In genomic region chr13:62387642-62388041, GRCh38 we compare ENCODE assay signal across 13 cellular contexts.
DNase-seq lines count a peak whose midpoint lies in the region; ATAC-seq, FAIRE-seq and TF ChIP-seq lines count a peak whose summit lies in the region.
"Had no signal": no experiment of that assay in that cellular context is flagged by ENCODE, and none has a peak within 500 bp of the region (broad histone marks: within the 10 kb centered on the region; RNA-seq: fewer than 3 reads in every experiment).

No MANE protein-coding gene starts in this region.

- no peak overlapping the region for H3K27ac ChIP-seq in upper lobe of left lung

- H3K36me3 ChIP-seq in BE2C (no peaks in the 10 kb centered on the region), upper lobe of left lung (no peaks in the 10 kb centered on the region)

- no peak overlapping the region for H3K27ac Mint-ChIP-seq in mesothelial cell of epicardium
- H3K27ac Mint-ChIP-seq: brain; CD8-positive, alpha-beta memory T cell had no signal

- H3K4me1 ChIP-seq in BE2C (peaks cover 7% of the 10 kb centered on the region; the same call in 1 of the 2 replicates), upper lobe of left lung (no peaks in the 10 kb centered on the region)

- peaks cover 5% of the 10 kb centered on the region for H3K27me3 Mint-ChIP-seq in mesothelial cell of epicardium (ENCODE audit: low read depth)
- H3K27me3 Mint-ChIP-seq: CD8-positive, alpha-beta memory T cell had no signal

- H3K4me3 Mint-ChIP-seq in mesothelial cell of epicardium, result peak overlapping the region; percentile 7
- H3K4me3 Mint-ChIP-seq: CD8-positive, alpha-beta memory T cell had no signal

- no peaks in the 10 kb centered on the region for H3K9me3 Mint-ChIP-seq in mesothelial cell of epicardium
- H3K9me3 Mint-ChIP-seq: brain had no signal

- TF ChIP-seq CTCF in BE2C (IDR thresholded peaks at IDR 0.05; ENCODE audit: low read depth, low read length), result peak; percentile 21; the same call in 1 of the 2 replicates
- no peak for TF ChIP-seq CTCF in mesothelial cell of epicardium (IDR thresholded peaks at IDR 0.05; ENCODE audit: unreplicated experiment)
- no peak for TF ChIP-seq CTCF in upper lobe of left lung (IDR thresholded peaks at IDR 0.05)

- no peak for ATAC-seq in HG02610 (IDR thresholded peaks at IDR 0.05; ENCODE audit: unreplicated experiment)
- ATAC-seq in upper lobe of left lung (ENCODE audit: low FRiP score in 2 of 2), result no peak

- H3K27me3 ChIP-seq in BE2C (no peaks in the 10 kb centered on the region), upper lobe of left lung (no peaks in the 10 kb centered on the region)

- DNase-seq in BE2C (no peak), HT1080 (ENCODE audit: low read depth) (peak; percentile 11), mesothelial cell of epicardium (ENCODE audit: low spot score in 2 of 2, unreplicated experiment in 2 of 2) (no peak), T1000 (lab: John Stamatoyannopoulos, UW) (no peak), upper lobe of left lung (no peak)
- DNase-seq in activated CD8-positive, alpha-beta memory T cell treated with anti-CD3 and anti-CD28 coated beads, Interleukin-2, amount 50 U/mL, for 48 hours, result no peak
- DNase-seq: activated T-cell treated with anti-CD3 and anti-CD28 coated beads for 4 hours; CD8-positive, alpha-beta memory T cell; erythroblast; NCI-H1436 treated with DMSO at 0.1 percent for 48 hours had no signal

- no peak for TF ChIP-seq POLR2A in upper lobe of left lung (IDR thresholded peaks at IDR 0.05)

- peak; percentile 60 for FAIRE-seq in TTC549 (lab: Jason Lieb, UNC)

- H3K4me3 ChIP-seq in BE2C (ENCODE audit: low read depth, low read length), result no peak overlapping the region
- H3K4me3 ChIP-seq in upper lobe of left lung, result no peak overlapping the region

- no peak for TF ChIP-seq EP300 in upper lobe of left lung (IDR thresholded peaks at IDR 0.05)

- no peaks in the 10 kb centered on the region for H3K36me3 Mint-ChIP-seq in mesothelial cell of epicardium
- H3K36me3 Mint-ChIP-seq: brain; CD8-positive, alpha-beta memory T cell had no signal

- H3K9me3 ChIP-seq in BE2C, result no peaks in the 10 kb centered on the region
- no peaks in the 10 kb centered on the region for H3K9me3 ChIP-seq in upper lobe of left lung

- WGBS in upper lobe of left lung, 2 donors, result 34 to 36% methylated on average over 3 of the region's 3 CpGs

- peaks cover 17% of the 10 kb centered on the region for H3K4me1 Mint-ChIP-seq in mesothelial cell of epicardium
- H3K4me1 Mint-ChIP-seq: CD8-positive, alpha-beta memory T cell had no signal
